9 cellular contexts compared by ENCODE assay signal in genomic region chr1:156838972-156839371, GRCh38. TPM values are rescaled to one million over a fixed set of nuclear protein-coding genes. Genes with fewer than 3 reads are reported as not detected.
A peak's percentile ranks its signal among the peaks of the same experiment; 100 is the strongest.
DNase-seq lines count a peak whose midpoint lies in the region; ATAC-seq, FAIRE-seq and TF ChIP-seq lines count a peak whose summit lies in the region.
"Had no signal": no experiment of that assay in that cellular context is flagged by ENCODE, and none has a peak within 500 bp of the region (broad histone marks: within the 10 kb centered on the region; RNA-seq: fewer than 3 reads in every experiment).

No MANE protein-coding gene starts in this region.

- H3K79me1 ChIP-seq in H1 (ENCODE audit: low read depth, low read length) = no peaks in the 10 kb centered on the region

- H4K5ac ChIP-seq in H1 (ENCODE audit: insufficient read length, low read depth, low read length) = no peak overlapping the region

- no peak overlapping the region for H3K9ac ChIP-seq in H1 (replicated peaks in 1 of 4; ENCODE audit: extremely low read depth in 1 of 4, low read depth in 3 of 4, low read length in 3 of 4)

- no peaks in the 10 kb centered on the region for H3K4me1 ChIP-seq in CD8-positive, alpha-beta T cell (ENCODE audit: insufficient read depth, low read length)
- peaks cover 0 to 2% (median 2%) of the 10 kb centered on the region in 4 experiments; a peak in 3 of 7 replicates for H3K4me1 ChIP-seq in H1 (replicated peaks in 1 of 4; ENCODE audit: control insufficient read depth in 3 of 4, insufficient read depth in 4 of 4, low read length in 3 of 4)

- CTCF ChIA-PET in CD8-positive, alpha-beta T cell (lab: Charles Lee) = interaction anchor here (0.6 to 10.3 kb wide), 32 partner anchors 9 to 547 kb away, joined by 3 to 227 read pairs (median 6); partner anchors contain the start of genes INSRR, NTRK1, PEAR1 and SH2D2A
- CTCF ChIA-PET in WTC11 (lab: Charles Lee) = interaction anchor here (0.5 to 6.6 kb wide), 39 partner anchors 9 to 317 kb away, joined by 3 to 177 read pairs (median 6); partner anchors contain the start of genes CRABP2, HDGF, INSRR and LRRC71
- CTCF ChIA-PET in H1 (lab: Charles Lee; ENCODE audit: partially characterized antibody) = interaction anchor here (0.7 to 22.0 kb wide), 41 partner anchors 13 to 230 kb away, joined by 3 to 556 read pairs (median 5); partner anchors contain the start of genes INSRR, ISG20L2, LRRC71 and METTL25B

- H3K18ac ChIP-seq in H1 (ENCODE audit: extremely low read depth, low read length) = no peak overlapping the region

- no peaks in the 10 kb centered on the region for H3K36me3 ChIP-seq in CD8-positive, alpha-beta T cell (ENCODE audit: insufficient read depth, low read length)
- H3K36me3 ChIP-seq in H1 (ENCODE audit: control insufficient read depth in 2 of 4, insufficient read depth in 4 of 4, low read length in 3 of 4) = no peaks in the 10 kb centered on the region

- peak in 6 of 7 experiments; percentile 33 to 70 (median 48) for DNase-seq in CD8-positive, alpha-beta T cell
- DNase-seq in HL-60 (ENCODE audit: low read depth in 1 of 2, low spot score in 1 of 2) (peak in 1 of 2 experiments; percentile 11), WTC11 (ENCODE audit: low spot score) (peak; percentile 67), H1 (ENCODE audit: low read depth in 1 of 2, low spot score in 2 of 2) (peak in 1 of 2 experiments; percentile 86), neural crest cell (ENCODE audit: low read depth, low spot score) (peak; percentile 57), OCI-M2 (lab: John Stamatoyannopoulos, UW; ENCODE audit: unreplicated experiment) (no peak), NCI-H2081 treated with DMSO at 0.1 percent for 48 hours (lab: John Stamatoyannopoulos, UW) (no peak)

- H4K91ac ChIP-seq in H1 (replicated peaks; ENCODE audit: insufficient read length, low read length) = no peak overlapping the region

- 37% methylated on average over 7 of the region's 7 CpGs; no CpG with 5 or more reads in 1 of the 2 experiments for WGBS in H1 (ENCODE audit: extremely low coverage in 1 of 2, insufficient coverage in 1 of 2, insufficient read length in 1 of 2, insufficient replicate concordance in 2 of 2, low coverage in 1 of 2, low lambda C conversion rate in 2 of 2, missing lambda C conversion rate in 1 of 2), 2 experiments

- H3K27me3 ChIP-seq in CD8-positive, alpha-beta T cell (ENCODE audit: insufficient read depth, low read length) = no peaks in the 10 kb centered on the region
- H3K27me3 ChIP-seq in HL-60 (ENCODE audit: insufficient read depth, poor library complexity, severe bottlenecking) = peaks cover 31% of the 10 kb centered on the region
- peaks cover 9 to 23% (median 22%) of the 10 kb centered on the region in 4 experiments for H3K27me3 ChIP-seq in H1 (replicated peaks in 1 of 4; ENCODE audit: control insufficient read depth in 3 of 4, extremely low read depth in 1 of 4, insufficient read depth in 3 of 4, low read length in 3 of 4)

- no peak for TF ChIP-seq EP300 in H1 (IDR thresholded peaks at IDR 0.05; ENCODE audit: borderline replicate concordance in 1 of 2, low read depth in 2 of 2, low read length in 2 of 2)

- H3K9me3 Mint-ChIP-seq in CD8-positive, alpha-beta T cell = no peaks in the 10 kb centered on the region
- no peaks in the 10 kb centered on the region for H3K9me3 Mint-ChIP-seq in WTC11
- H3K9me3 Mint-ChIP-seq in neural crest cell = peaks cover 6% of the 10 kb centered on the region

- H3K56ac ChIP-seq in H1 (replicated peaks; ENCODE audit: insufficient read length, low read depth, low read length) = no peak overlapping the region

- no peak overlapping the region for H3K27ac Mint-ChIP-seq in CD8-positive, alpha-beta T cell
- no peak overlapping the region for H3K27ac Mint-ChIP-seq in WTC11
- no peak overlapping the region for H3K27ac Mint-ChIP-seq in neural crest cell (ENCODE audit: unreplicated experiment)

- H3K4me3 Mint-ChIP-seq in CD8-positive, alpha-beta T cell = no peak overlapping the region
- H3K4me3 Mint-ChIP-seq in WTC11 (no peak overlapping the region), neural crest cell (no peak overlapping the region)

- H2BK15ac ChIP-seq in H1 (ENCODE audit: low read length) = 0 out of 2 replicates have a peak overlapping the region, but pooled peaks have one; percentile 96

- peaks cover 46% of the 10 kb centered on the region for H3K27me3 Mint-ChIP-seq in CD8-positive, alpha-beta T cell (ENCODE audit: low read depth)
- H3K27me3 Mint-ChIP-seq in WTC11 (ENCODE audit: low read depth) = peaks cover 61% of the 10 kb centered on the region
- peaks cover 72% of the 10 kb centered on the region for H3K27me3 Mint-ChIP-seq in neural crest cell (ENCODE audit: low read depth)

- no peak for TF ChIP-seq POLR2A in H1 (IDR thresholded peaks at IDR 0.05; ENCODE audit: control extremely low read depth in 1 of 2, low read depth in 2 of 2, low read length in 2 of 2)

- H3K4ac ChIP-seq in H1 (replicated peaks; ENCODE audit: insufficient read length, low read depth, low read length) = no peak overlapping the region

- no peak overlapping the region for H2BK12ac ChIP-seq in H1 (ENCODE audit: low read depth, low read length)

- H2BK5ac ChIP-seq in H1 (ENCODE audit: low read depth, low read length) = no peak overlapping the region

- H3K4me1 Mint-ChIP-seq in CD8-positive, alpha-beta T cell (ENCODE audit: low read depth) = peaks cover 2% of the 10 kb centered on the region
- peaks cover 5% of the 10 kb centered on the region for H3K4me1 Mint-ChIP-seq in WTC11
- peaks cover 6% of the 10 kb centered on the region for H3K4me1 Mint-ChIP-seq in neural crest cell

- H2BK120ac ChIP-seq in H1 (replicated peaks; ENCODE audit: low read depth, low read length) = no peak overlapping the region

- 0 out of 2 replicates have a peak overlapping the region, but pooled peaks have one; percentile 67 for H2BK20ac ChIP-seq in H1 (ENCODE audit: low read length)

- no peak overlapping the region for H3K4me2 ChIP-seq in H1 (ENCODE audit: insufficient read depth in 1 of 2, low read depth in 2 of 2, low read length in 2 of 2)

- peaks cover 4 to 5% of the 10 kb centered on the region in 2 experiments for H4K20me1 ChIP-seq in H1 (replicated peaks in 1 of 2; ENCODE audit: control insufficient read depth in 1 of 2, insufficient read depth in 2 of 2, low read length in 2 of 2)

- H3K23me2 ChIP-seq in H1 (ENCODE audit: low read depth, low read length) = no peaks in the 10 kb centered on the region

- peak; percentile 88 for TF ChIP-seq CTCF in CD8-positive, alpha-beta T cell (IDR thresholded peaks at IDR 0.05)
- TF ChIP-seq CTCF in HL-60 (IDR thresholded peaks at IDR 0.05; ENCODE audit: insufficient read depth, low read length) (peak; percentile 90), WTC11 (IDR thresholded peaks at IDR 0.05) (peak; percentile 87), H1 (IDR thresholded peaks at IDR 0.05; ENCODE audit: control extremely low read depth in 1 of 3, insufficient read depth in 1 of 3, low read depth in 1 of 3, low read length in 3 of 3) (peak; percentile 92 to 94 (median 93)), neural crest cell (conservative IDR thresholded peaks at IDR 0.05) (peak; percentile 82)

- no peak overlapping the region for H2AFZ ChIP-seq in H1 (ENCODE audit: low read length)

- no peaks in the 10 kb centered on the region for H3K9me3 ChIP-seq in CD8-positive, alpha-beta T cell (ENCODE audit: low read length)
- no peaks in the 10 kb centered on the region for H3K9me3 ChIP-seq in H1 (ENCODE audit: insufficient read depth in 2 of 2, low read depth in 1 of 2, low read length in 1 of 2)

- H3K4me3 ChIP-seq in CD8-positive, alpha-beta T cell (ENCODE audit: low read depth, low read length) = no peak overlapping the region
- H3K4me3 ChIP-seq in HL-60 (replicated peaks; ENCODE audit: insufficient read depth, low read length) = no peak overlapping the region
- H3K4me3 ChIP-seq in H1 (ENCODE audit: extremely low read depth in 1 of 4, insufficient read depth in 2 of 4, low read depth in 3 of 4, low read length in 4 of 4) = no peak overlapping the region

- ATAC-seq in CD8-positive, alpha-beta T cell = peak; percentile 88
- ATAC-seq in WTC11 = peak; percentile 83
- no peak for ATAC-seq in HG03520 (IDR thresholded peaks at IDR 0.05; ENCODE audit: unreplicated experiment)

- H3K14ac ChIP-seq in H1 (ENCODE audit: insufficient read length) = no peak overlapping the region

- H4K8ac ChIP-seq in H1 (ENCODE audit: extremely low read depth, insufficient read depth, low read length) = no peak overlapping the region

- H3K79me2 ChIP-seq in H1 (ENCODE audit: control insufficient read depth in 1 of 2, insufficient read depth in 2 of 2, low read length in 2 of 2) = no peaks in the 10 kb centered on the region

- no peaks in the 10 kb centered on the region for H3K36me3 Mint-ChIP-seq in CD8-positive, alpha-beta T cell
- H3K36me3 Mint-ChIP-seq in WTC11 (no peaks in the 10 kb centered on the region), neural crest cell (ENCODE audit: low read depth) (no peaks in the 10 kb centered on the region)

- POLR2A ChIA-PET in CD8-positive, alpha-beta T cell (lab: Charles Lee) = interaction anchor here (0.6 to 3.3 kb wide), 3 partner anchors 10 to 26 kb away, joined by 3 to 16 read pairs (median 4); partner anchors contain the start of gene NTRK1
- POLR2A ChIA-PET in WTC11 (lab: Charles Lee) (interaction anchor here (0.6 kb wide), 1 partner anchor 55 kb away, joined by 3 read pairs; no protein-coding TSS in a partner anchor), H1 (lab: Charles Lee; ENCODE audit: partially characterized antibody) (interaction anchor here (0.9 to 1.3 kb wide), 7 partner anchors 9 to 88 kb away, joined by 3 to 5 read pairs (median 4); partner anchors contain the start of genes HDGF and NTRK1)

- no peak overlapping the region for H2AK5ac ChIP-seq in H1 (ENCODE audit: low read depth, low read length)

- TF ChIP-seq RAD21 in H1 (IDR thresholded peaks at IDR 0.05 in 1 of 2, conservative IDR thresholded peaks at IDR 0.05 in 1 of 2; ENCODE audit: low read depth in 2 of 2, low read length in 2 of 2) = peak; percentile 90 to 94

- peak; percentile 48 for FAIRE-seq in H1 (lab: Jason Lieb, UNC)
- FAIRE-seq: endometrium had no signal

- intact Hi-C loops in CD8-positive, alpha-beta T cell (cut with DNase I, micrococcal nuclease) = loop anchor here (1.0 to 5.0 kb wide), 8 partner anchors 21 to 318 kb away; partner anchors contain the start of genes NTRK1 (in 2 of the 2) and PEAR1 (in 1 of the 2)

- no peak overlapping the region for H3K23ac ChIP-seq in H1 (ENCODE audit: insufficient read length)

- no peak overlapping the region for H3K27ac ChIP-seq in CD8-positive, alpha-beta T cell (ENCODE audit: low read depth, low read length)
- no peak overlapping the region for H3K27ac ChIP-seq in HL-60 (replicated peaks)
- no peak overlapping the region for H3K27ac ChIP-seq in H1 (ENCODE audit: low read depth, low read length)

RNA-seq across cellular contexts. Expression of gene INSRR, which starts 19.9 kb away (rescaled TPM):
- under 1 TPM; 0.05 to 0.08 TPM for total RNA-seq in CD8-positive, alpha-beta T cell
- total RNA-seq in WTC11 (2021) (0.05 to 0.11 TPM in 2 of 3 replicates, not detected in the other), neural crest cell (0.07 TPM in 1 of 2 replicates, not detected in the other)
- not detected in 2 replicates for total RNA-seq in H1 (2021; fragmentation: NEBNext Ultra II Directional; extraction: Animal tissue kit (Norgen Biotek cat#: 25700))
- 0.02 TPM in 2 replicates for polyA plus RNA-seq in H1 (2011; rRNA removed)
- polyA plus RNA-seq in H1 (2011; cell fraction: cytosol; rRNA removed) = not detected
- 0.17 TPM for polyA plus RNA-seq in H1 (2011; cell fraction: nucleus; rRNA removed)
- 0.03 to 0.04 TPM in 2 of 4 replicates, not detected in the others for polyA plus RNA-seq in H1 (2012, experiment 1 of 2)
- polyA plus RNA-seq in H1 (2012, experiment 2 of 2) = 0.03 TPM
- polyA plus RNA-seq in H1 (2013, experiment 1 of 2) = not detected
- polyA plus RNA-seq in H1 (2013, experiment 2 of 2) = under 0.01 TPM
- polyA minus RNA-seq in H1 (2011; rRNA and poly(A)+ RNA removed) = 0.07 TPM in 1 of 2 replicates, not detected in the other
- polyA minus RNA-seq in H1 (2011; cell fraction: cytosol; rRNA and poly(A)+ RNA removed) = not detected
- 0.10 TPM for polyA minus RNA-seq in H1 (2011; cell fraction: nucleus; rRNA and poly(A)+ RNA removed)

RNA-seq across cellular contexts. Expression of gene NTRK1, which starts 21.7 kb away (rescaled TPM):
- 1 to 10 TPM; 1.5 to 1.7 TPM for total RNA-seq in CD8-positive, alpha-beta T cell
- total RNA-seq in WTC11 (2021) = 0.23 to 0.42 TPM (median 0.23 TPM) in 3 replicates
- total RNA-seq in H1 (2021; fragmentation: NEBNext Ultra II Directional; extraction: Animal tissue kit (Norgen Biotek cat#: 25700)) = 0.24 and 0.27 TPM in 2 replicates
- polyA plus RNA-seq in H1 (2011; rRNA removed) = 0.12 and 0.13 TPM in 2 replicates
- polyA plus RNA-seq in H1 (2011; cell fraction: cytosol; rRNA removed) = 0.06 TPM
- 0.74 TPM for polyA plus RNA-seq in H1 (2011; cell fraction: nucleus; rRNA removed)
- polyA plus RNA-seq in H1 (2012, experiment 1 of 2) = 0.05 to 0.15 TPM (median 0.13 TPM) in 3 of 4 replicates, not detected in the other
- 0.05 TPM for polyA plus RNA-seq in H1 (2012, experiment 2 of 2)
- polyA plus RNA-seq in H1 (2013, experiment 1 of 2) = 0.18 TPM
- 0.06 TPM for polyA plus RNA-seq in H1 (2013, experiment 2 of 2)
- polyA minus RNA-seq in H1 (2011; rRNA and poly(A)+ RNA removed) = 0.12 and 0.13 TPM in 2 replicates
- not detected for polyA minus RNA-seq in H1 (2011; cell fraction: cytosol; rRNA and poly(A)+ RNA removed)
- polyA minus RNA-seq in H1 (2011; cell fraction: nucleus; rRNA and poly(A)+ RNA removed) = not detected
- 0.21 and 0.27 TPM in 2 replicates for total RNA-seq in neural crest cell

RNA-seq across cellular contexts. Expression of gene SH2D2A, which starts 22.3 kb away (rescaled TPM):
- 10 to 100 TPM; 85.6 to 86.3 TPM for total RNA-seq in CD8-positive, alpha-beta T cell
- total RNA-seq in WTC11 (2021) (4.9 to 6.9 TPM (median 6.6 TPM) in 3 replicates), neural crest cell (1.0 and 1.1 TPM in 2 replicates)
- 3.3 and 4.5 TPM in 2 replicates for total RNA-seq in H1 (2021; fragmentation: NEBNext Ultra II Directional; extraction: Animal tissue kit (Norgen Biotek cat#: 25700))
- polyA plus RNA-seq in H1 (2011; rRNA removed) = 7.9 and 13.7 TPM in 2 replicates
- polyA plus RNA-seq in H1 (2011; cell fraction: cytosol; rRNA removed) = 10.1 TPM
- 8.8 TPM for polyA plus RNA-seq in H1 (2011; cell fraction: nucleus; rRNA removed)
- 3.1 to 8.0 TPM (median 5.5 TPM) in 4 replicates for polyA plus RNA-seq in H1 (2012, experiment 1 of 2)
- polyA plus RNA-seq in H1 (2012, experiment 2 of 2) = 4.7 TPM
- 5.7 TPM for polyA plus RNA-seq in H1 (2013, experiment 1 of 2)
- 5.3 TPM for polyA plus RNA-seq in H1 (2013, experiment 2 of 2)
- 0.57 and 0.78 TPM in 2 replicates for polyA minus RNA-seq in H1 (2011; rRNA and poly(A)+ RNA removed)
- polyA minus RNA-seq in H1 (2011; cell fraction: cytosol; rRNA and poly(A)+ RNA removed) = 5.1 TPM
- polyA minus RNA-seq in H1 (2011; cell fraction: nucleus; rRNA and poly(A)+ RNA removed) = 4.6 TPM

RNA-seq across cellular contexts. Expression of gene PEAR1, which starts 54.5 kb away (rescaled TPM):
- not detected for total RNA-seq in CD8-positive, alpha-beta T cell
- total RNA-seq in WTC11 (2021) (0.89 to 1.6 TPM (median 1.0 TPM) in 3 replicates), neural crest cell (6.8 and 6.9 TPM in 2 replicates)
- total RNA-seq in H1 (2021; fragmentation: NEBNext Ultra II Directional; extraction: Animal tissue kit (Norgen Biotek cat#: 25700)) = 0.71 and 0.82 TPM in 2 replicates
- polyA plus RNA-seq in H1 (2011; rRNA removed) = 0.63 and 0.77 TPM in 2 replicates
- 0.44 TPM for polyA plus RNA-seq in H1 (2011; cell fraction: cytosol; rRNA removed)
- 3.3 TPM for polyA plus RNA-seq in H1 (2011; cell fraction: nucleus; rRNA removed)
- 0.26 to 0.88 TPM (median 0.65 TPM) in 4 replicates for polyA plus RNA-seq in H1 (2012, experiment 1 of 2)
- 0.39 TPM for polyA plus RNA-seq in H1 (2012, experiment 2 of 2)
- polyA plus RNA-seq in H1 (2013, experiment 1 of 2) = 0.53 TPM
- polyA plus RNA-seq in H1 (2013, experiment 2 of 2) = 0.42 TPM
- 0.13 and 0.22 TPM in 2 replicates for polyA minus RNA-seq in H1 (2011; rRNA and poly(A)+ RNA removed)
- 0.37 TPM for polyA minus RNA-seq in H1 (2011; cell fraction: cytosol; rRNA and poly(A)+ RNA removed)
- 1.5 TPM for polyA minus RNA-seq in H1 (2011; cell fraction: nucleus; rRNA and poly(A)+ RNA removed)

Comparison
In these comparisons a context has a peak if more than half of its experiments do, and no peak if none do; other contexts are left out.
1. DNase-seq: peak in CD8-positive, alpha-beta T cell (6 of 7), WTC11 (single experiment) and neural crest cell (single experiment); none in OCI-M2 (single experiment) and NCI-H2081 treated with DMSO at 0.1 percent for 48 hours (single experiment).
2. RNA of gene SH2D2A, which starts 22.3 kb away (total RNA-seq): 85.6 to 86.3 TPM in CD8-positive, alpha-beta T cell; 4.9 to 6.9 TPM in WTC11, 3.3 to 4.5 TPM in H1 and 1.0 to 1.1 TPM in neural crest cell; every median in the first group is over 10 times any median in the second.
3. Peak in every context shown above with its lines, with median percentiles within 50 percentile points of each other: CTCF ChIP-seq.